ENCODE assay signal across 10 cellular contexts in genomic region chr6:42030585-42031506, GRCh38. TPM values are rescaled to one million over a fixed set of nuclear protein-coding genes. Genes with fewer than 3 reads are reported as not detected.
A peak's percentile ranks its signal among the peaks of the same experiment; 100 is the strongest.
DNase-seq lines count a peak whose midpoint lies in the region; ATAC-seq, FAIRE-seq and TF ChIP-seq lines count a peak whose summit lies in the region.
"Had no signal": no experiment of that assay in that cellular context is flagged by ENCODE, and none has a peak within 500 bp of the region (broad histone marks: within the 10 kb centered on the region; RNA-seq: fewer than 3 reads in every experiment).

No MANE protein-coding gene starts in this region.

- peak overlapping the region; percentile 94 for H3K27ac Mint-ChIP-seq in CD4-positive, alpha-beta T cell
- H3K27ac Mint-ChIP-seq in naive thymus-derived CD8-positive, alpha-beta T cell = peak overlapping the region; percentile 88 to 99 (median 92)

- peak; percentile 57 for ATAC-seq in CD4-positive, alpha-beta T cell (ENCODE audit: poor library complexity)
- ATAC-seq in K562 (peak; percentile 80), HG02759 (IDR thresholded peaks at IDR 0.05; ENCODE audit: unreplicated experiment) (no peak), HG03139 (IDR thresholded peaks at IDR 0.05; ENCODE audit: unreplicated experiment) (no peak)
- ATAC-seq in naive thymus-derived CD8-positive, alpha-beta T cell = peak; percentile 59 to 68

- peaks cover 83% of the 10 kb centered on the region for H3K36me3 Mint-ChIP-seq in CD4-positive, alpha-beta T cell (ENCODE audit: low read depth)
- peaks cover 4 to 87% (median 28%) of the 10 kb centered on the region in 3 donors for H3K36me3 Mint-ChIP-seq in naive thymus-derived CD8-positive, alpha-beta T cell

- intact Hi-C loops in CD4-positive, alpha-beta T cell (cut with DNase I, micrococcal nuclease) = no loop called here
- intact Hi-C loops in K562 (cut with micrococcal nuclease) (loop anchor here (2.0 kb wide), 1 partner anchor 92 kb away; no protein-coding TSS in a partner anchor), lower leg skin (cut with DNase I; ENCODE audit: low total_unique reads) (no loop called here)

- 13% methylated on average over 14 of the region's 14 CpGs for WGBS in K562 (ENCODE audit: insufficient coverage, low coverage, missing lambda C conversion rate)
- WGBS in lower leg skin, 2 donors = 67 to 70% methylated on average over 14 of the region's 14 CpGs

- no peaks in the 10 kb centered on the region for H3K9me3 Mint-ChIP-seq in CD4-positive, alpha-beta T cell
- H3K9me3 Mint-ChIP-seq in naive thymus-derived CD8-positive, alpha-beta T cell = no peaks in the 10 kb centered on the region

- H2AFZ ChIP-seq in K562 (ENCODE audit: low read depth, low read length) = peak overlapping the region; percentile 99

- H3K4me3 Mint-ChIP-seq in CD4-positive, alpha-beta T cell = peak overlapping the region; percentile 72
- peak overlapping the region; percentile 57 to 89 (median 82) for H3K4me3 Mint-ChIP-seq in naive thymus-derived CD8-positive, alpha-beta T cell

- TF ChIP-seq CTCF in CD4-positive, alpha-beta T cell (IDR thresholded peaks at IDR 0.05) = no peak
- TF ChIP-seq CTCF in K562 (IDR thresholded peaks at IDR 0.05 in 2 of 3, conservative IDR thresholded peaks at IDR 0.05 in 1 of 3; ENCODE audit: insufficient read depth in 2 of 3, low read depth in 1 of 3, low read length in 3 of 3) (no peak), lower leg skin (IDR thresholded peaks at IDR 0.05) (no peak)

- H3K27ac ChIP-seq in CD4-positive, alpha-beta T cell (ENCODE audit: low read depth, low read length) = peak overlapping the region; percentile 58
- peak overlapping the region; percentile 95 for H3K27ac ChIP-seq in K562 (ENCODE audit: extremely low read depth, low read depth, low read length)
- H3K27ac ChIP-seq: KMS-11 had no signal

- in situ Hi-C loops in K562 (cut with MboI) = no loop called here

- H3K9me1 ChIP-seq in K562 (ENCODE audit: control insufficient read depth, insufficient read depth, low read length) = no peaks in the 10 kb centered on the region

- TF ChIP-seq EP300 in K562 (IDR thresholded peaks at IDR 0.05; ENCODE audit: low read length) = peak; percentile 77

- TF ChIP-seq POLR2A in K562 (conservative IDR thresholded peaks at IDR 0.05) (peak; percentile 76), lower leg skin (IDR thresholded peaks at IDR 0.05) (no peak)

- no peaks in the 10 kb centered on the region for H3K27me3 ChIP-seq in CD4-positive, alpha-beta T cell (ENCODE audit: control insufficient read depth, insufficient read depth, low read length)
- H3K27me3 ChIP-seq in K562 (ENCODE audit: control insufficient read depth in 2 of 2, insufficient read depth in 2 of 2, low read length in 2 of 2) = no peaks in the 10 kb centered on the region

- peak overlapping the region; percentile 75 to 91 for H3K9ac ChIP-seq in K562 (ENCODE audit: insufficient read depth in 1 of 2, low read depth in 2 of 2, low read length in 2 of 2)
- H3K9ac ChIP-seq: KMS-11 had no signal

- no peaks in the 10 kb centered on the region for H3K9me3 ChIP-seq in CD4-positive, alpha-beta T cell (ENCODE audit: control insufficient read depth, low read length)
- no peaks in the 10 kb centered on the region for H3K9me3 ChIP-seq in K562 (replicated peaks; ENCODE audit: control insufficient read depth, insufficient read depth, low read depth, low read length)

- H3K27me3 Mint-ChIP-seq in CD4-positive, alpha-beta T cell = no peaks in the 10 kb centered on the region
- H3K27me3 Mint-ChIP-seq in naive thymus-derived CD8-positive, alpha-beta T cell = no peaks in the 10 kb centered on the region

- H3K4me3 ChIP-seq in K562 (peak overlapping the region; percentile 9; the same call in 1 of the 2 replicates), lower leg skin (ENCODE audit: low read depth, poor library complexity, severe bottlenecking) (no peak overlapping the region)

- peak; percentile 91 for FAIRE-seq in K562 (lab: Jason Lieb, UNC)
- FAIRE-seq: bronchial epithelial cell had no signal

- H3K36me3 ChIP-seq in K562 (ENCODE audit: control insufficient read depth, insufficient read depth, low read length) = no peaks in the 10 kb centered on the region; the same call in 2 of the 3 replicates

- POLR2A ChIA-PET in CD4-positive, alpha-beta T cell (lab: Charles Lee) = interaction anchor here (0.9 to 7.7 kb wide), 7 partner anchors 8 to 91 kb away, joined by 3 to 43 read pairs (median 6); no protein-coding TSS in a partner anchor
- POLR2A ChIA-PET in K562 (lab: Yijun Ruan, JAX) = interaction anchor here (0.6 to 3.5 kb wide), 15 partner anchors 10 to 250 kb away, joined by 3 to 31 read pairs (median 4); partner anchors contain the start of genes BYSL, CCND3, MED20 and TAF8
- POLR2A ChIA-PET in naive thymus-derived CD8-positive, alpha-beta T cell (lab: Charles Lee) = interaction anchor here (0.7 to 2.9 kb wide), 9 partner anchors 8 to 243 kb away, joined by 3 to 7 read pairs (median 4); partner anchors contain the start of gene TOMM6

- H3K4me1 Mint-ChIP-seq in CD4-positive, alpha-beta T cell (ENCODE audit: low read depth) = peaks cover 81% of the 10 kb centered on the region
- H3K4me1 Mint-ChIP-seq in naive thymus-derived CD8-positive, alpha-beta T cell = peaks cover 50 to 90% (median 86%) of the 10 kb centered on the region in 4 donors

- BruUV-seq in K562 (replicated peaks; lab: Mats Ljungman, UMichigan) = TSS peak; percentile 64

- H3K4me1 ChIP-seq in K562 (replicated peaks in 1 of 2; ENCODE audit: control insufficient read depth in 2 of 2, insufficient read depth in 2 of 2, low read length in 2 of 2) = peaks cover 62 to 65% of the 10 kb centered on the region in 2 experiments

- H3K4me2 ChIP-seq in K562 (ENCODE audit: insufficient read depth, low read length) = peak overlapping the region; percentile 83
- H3K4me2 ChIP-seq: KMS-11 had no signal

- H3K79me2 ChIP-seq in K562 (ENCODE audit: control insufficient read depth, insufficient read depth, low read length) = peaks cover 21% of the 10 kb centered on the region; the same call in 2 of the 3 replicates

- CTCF ChIA-PET in CD4-positive, alpha-beta T cell (lab: Charles Lee) = interaction anchor here (0.8 to 3.1 kb wide), 2 partner anchors 13 to 92 kb away, joined by 3 to 9 read pairs; no protein-coding TSS in a partner anchor
- CTCF ChIA-PET in K562 (lab: Yijun Ruan, JAX; ENCODE audit: low intra/inter-chr PET ratio) = no interaction called here

- H4K20me1 ChIP-seq in K562 (replicated peaks; ENCODE audit: control insufficient read depth, insufficient read depth, low read length) = no peaks in the 10 kb centered on the region

- TF ChIP-seq RAD21 in K562 (CRISPR knock-in tag; conservative IDR thresholded peaks at IDR 0.05 in 1 of 2, IDR thresholded peaks at IDR 0.05 in 1 of 2) = 0 out of 4 replicates have a peak, but pooled peaks of 1 of the 2 experiments have one; percentile 7

- peak in 1 of 10 experiments; percentile 46 for DNase-seq in CD4-positive, alpha-beta T cell
- DNase-seq in OCI-M1 (lab: John Stamatoyannopoulos, UW) (peak; percentile 78), K562 (ENCODE audit: extremely low read depth in 1 of 4, low spot score in 3 of 4) (peak; percentile 87 to 92 (median 90)), SIG-M5 (lab: John Stamatoyannopoulos, UW) (no peak), lower leg skin (ENCODE audit: low spot score in 2 of 2) (no peak)
- no peak for DNase-seq in naive thymus-derived CD8-positive, alpha-beta T cell

TF ChIP-seq in K562, 482 proteins besides CTCF, POLR2A, EP300 and RAD21 (continues in another document):
- TF ChIP-seq PHF8 (IDR thresholded peaks at IDR 0.05; ENCODE audit: borderline replicate concordance, low read length) (peak; percentile 52; the same call in 1 of the 2 replicates), NBN (IDR thresholded peaks at IDR 0.05; ENCODE audit: low read depth) (no peak; the same call in 1 of the 2 replicates), STAT5A (IDR thresholded peaks at IDR 0.05; ENCODE audit: borderline replicate concordance, low read length) (peak; percentile 16; the same call in 1 of the 2 replicates), ZNF12 (CRISPR knock-in tag; IDR thresholded peaks at IDR 0.05) (0 out of 2 replicates have a peak, but pooled peaks have one; percentile 15), SRSF3 (IDR thresholded peaks at IDR 0.05; ENCODE audit: insufficient read depth, low read length) (no peak), MAFF (IDR thresholded peaks at IDR 0.05; ENCODE audit: low read length) (no peak), NR4A1 (CRISPR knock-in tag; IDR thresholded peaks at IDR 0.05) (no peak), NR4A1 (tag; IDR thresholded peaks at IDR 0.05) (peak; percentile 82), GATAD2A (IDR thresholded peaks at IDR 0.05) (peak; percentile 57; the same call in 1 of the 2 replicates), NFATC3 (IDR thresholded peaks at IDR 0.05) (0 out of 2 replicates have a peak, but pooled peaks have one; percentile 47)

RNA-seq across cellular contexts. Expression of gene TAF8, which starts 19.5 kb away (rescaled TPM):
- 10 to 100 TPM; 30.1 to 34.7 TPM for total RNA-seq in CD4-positive, alpha-beta T cell
- 128 and 137 TPM in 2 replicates for total RNA-seq in K562 (2011; cell fraction: chromatin; rRNA removed; ENCODE audit: low replicate concordance)
- 89.7 and 95.9 TPM in 2 replicates for total RNA-seq in K562 (2011; cell fraction: nucleolus; rRNA removed)
- 111 and 145 TPM in 2 replicates for total RNA-seq in K562 (2011; cell fraction: nucleoplasm; rRNA removed)
- total RNA-seq in K562 (2014; rRNA removed) = 37.8 and 45.6 TPM in 2 replicates
- 41.0 and 43.8 TPM in 2 replicates for total RNA-seq in K562 (2014; rRNA removed; fragmentation: Illumina TruSeq; extraction: Trizol)
- total RNA-seq in K562 (2015; rRNA removed; fragmentation: Illumina TruSeq; extraction: Trizol) = 29.4 and 32.3 TPM in 2 replicates
- 49.1 and 51.4 TPM in 2 replicates for total RNA-seq in K562 (2021)
- polyA plus RNA-seq in K562 (2011; rRNA removed) = 52.8 and 57.2 TPM in 2 replicates
- 58.0 and 76.8 TPM in 2 replicates for polyA plus RNA-seq in K562 (2011; cell fraction: cytosol; rRNA removed)
- 33.2 and 40.6 TPM in 2 replicates for polyA plus RNA-seq in K562 (2011; cell fraction: nucleus; rRNA removed)
- 24.5 and 33.6 TPM in 2 replicates for polyA plus RNA-seq in K562 (2012)
- 49.2 and 52.6 TPM in 2 replicates for polyA plus RNA-seq in K562 (2014; fragmentation: Illumina TruSeq; extraction: Trizol)
- 10 to 100 TPM; 58.9 to 84.0 TPM for polyA plus RNA-seq in K562 (2014; fragmentation: Nextera tagmentation; extraction: Ambion mirVana)
- 57.1 and 60.3 TPM in 2 replicates for polyA plus RNA-seq in K562 (2014; rRNA removed)
- 89.5 and 117 TPM in 2 replicates for polyA minus RNA-seq in K562 (2011; rRNA and poly(A)+ RNA removed)
- 30.9 and 35.3 TPM in 2 replicates for polyA minus RNA-seq in K562 (2011; cell fraction: cytosol; rRNA and poly(A)+ RNA removed)
- 37.0 and 60.9 TPM in 2 replicates for polyA minus RNA-seq in K562 (2011; cell fraction: nucleus; rRNA and poly(A)+ RNA removed)
- 10 to 100 TPM; 61.3 to 73.8 TPM for total RNA-seq in naive thymus-derived CD8-positive, alpha-beta T cell
- 10 to 100 TPM; 24.4 to 36.8 (median 28.6) TPM for polyA plus RNA-seq in naive thymus-derived CD8-positive, alpha-beta T cell
- 10 to 100 TPM; 15.8 to 24.0 (median 18.9) TPM for total RNA-seq in lower leg skin

Comparison
In these comparisons a context has a peak if more than half of its experiments do, and no peak if none do; other contexts are left out.
1. ATAC-seq: peak in CD4-positive, alpha-beta T cell (single experiment), K562 (single experiment) and naive thymus-derived CD8-positive, alpha-beta T cell (2 of 2); none in HG02759 (single experiment) and HG03139 (single experiment).
2. DNase-seq: peak in OCI-M1 (single experiment) and K562 (4 of 4); none in naive thymus-derived CD8-positive, alpha-beta T cell (0 of 10), SIG-M5 (single experiment) and lower leg skin (0 of 2).